26 cellular contexts compared by ENCODE assay signal in genomic region chr2:208426414-208426813, GRCh38. TPM values are rescaled to one million over a fixed set of nuclear protein-coding genes. Genes with fewer than 3 reads are reported as not detected.
"Had no signal": no experiment of that assay in that cellular context is flagged by ENCODE, and none has a peak within 500 bp of the region (broad histone marks: within the 10 kb centered on the region; RNA-seq: fewer than 3 reads in every experiment).

No MANE protein-coding gene starts in this region.

- DNase-seq: activated CD4-positive, alpha-beta T cell treated with anti-CD3 and anti-CD28 coated beads for 48 hours; activated CD4-positive, alpha-beta T cell treated with anti-CD3 and anti-CD28 coated beads, Interleukin-2, amount 50 U/mL, for 4 hours; activated CD4-positive, CD25-positive, alpha-beta regulatory T cell treated with anti-CD3 and anti-CD28 coated beads, Interleukin-2, amount 50 U/mL, for 72 hours; activated CD8-positive, alpha-beta memory T cell treated with anti-CD3 and anti-CD28 coated beads, Interleukin-2, amount 50 U/mL, for 48 hours; activated CD8-positive, alpha-beta T cell treated with anti-CD3 and anti-CD28 coated beads, Interleukin-2, amount 10 ng/mL, durations not matched to agents 7 days and 5 days; activated effector memory CD4-positive, alpha-beta T cell treated with anti-CD3 and anti-CD28 coated beads, Interleukin-2, amount 50 U/mL, for 16 hours; activated naive CD4-positive, alpha-beta T cell treated with Interleukin-2 at 50 U/mL for 16 hours; activated T-cell treated with anti-CD3 and anti-CD28 coated beads, Interleukin-2, amount 50 U/mL, for 1 hour; amygdala; MM.1S; NCI-H1105 treated with DMSO at 0.1 percent for 48 hours; NCI-H1436 treated with DMSO at 0.1 percent for 48 hours; NCI-H187; NCI-H2081; NCI-H446; NCI-H526; PC-9; SHP77 treated with DMSO at 0.1 percent for 48 hours; T-cell; T-helper 2 cell had no signal

- H3K9me3 Mint-ChIP-seq: activated naive CD4-positive, alpha-beta T cell treated with anti-CD3 and anti-CD28 coated beads, Interleukin-2, amount 50 U/mL, for 72 hours; central memory CD8-positive, alpha-beta T cell had no signal

- H3K4me3 Mint-ChIP-seq: activated CD8-positive, alpha-beta T cell treated with anti-CD3 and anti-CD28 coated beads, Interleukin-2, amount 10 ng/mL, durations not matched to agents 7 days and 5 days; brain; central memory CD8-positive, alpha-beta T cell; T-cell; WTC11 had no signal

- H3K27me3 Mint-ChIP-seq: brain had no signal

- H3K4me3 ChIP-seq: PC-9, SK-N-MC had no signal

- ATAC-seq: activated CD8-positive, alpha-beta T cell treated with anti-CD3 and anti-CD28 coated beads, Interleukin-2, amount 10 ng/mL, durations not matched to agents 7 days and 5 days; activated naive CD4-positive, alpha-beta T cell treated with anti-CD3 and anti-CD28 coated beads, Interleukin-2, amount 50 U/mL, for 72 hours; T-cell; WTC11 had no signal

- H3K4me1 Mint-ChIP-seq: brain; central memory CD8-positive, alpha-beta T cell; T-cell; WTC11 had no signal

- H3K36me3 Mint-ChIP-seq: activated naive CD4-positive, alpha-beta T cell treated with anti-CD3 and anti-CD28 coated beads, Interleukin-2, amount 50 U/mL, for 72 hours; brain; T-cell had no signal

RNA-seq across cellular contexts. Expression of gene PTH2R, which starts 19.8 kb away (rescaled TPM):
- total RNA-seq: astrocyte, PC-9 had no signal
